9 cellular contexts compared by ENCODE assay signal in genomic region chr2:67260348-67261277, GRCh38.
DNase-seq lines count a peak whose midpoint lies in the region; ATAC-seq and TF ChIP-seq lines count a peak whose summit lies in the region.
"Had no signal": no experiment of that assay in that cellular context is flagged by ENCODE, and none has a peak within 500 bp of the region (broad histone marks: within the 10 kb centered on the region; RNA-seq: fewer than 3 reads in every experiment).

No MANE protein-coding gene starts in this region.

- H2AFZ ChIP-seq in PC-9: no peak overlapping the region; the same call in 1 of the 2 replicates

- H4K20me1 ChIP-seq in PC-9 (ENCODE audit: insufficient read depth): no peaks in the 10 kb centered on the region

- no peak for ATAC-seq in naive thymus-derived CD8-positive, alpha-beta T cell
- no peak for ATAC-seq in activated naive CD4-positive, alpha-beta T cell treated with anti-CD3 and anti-CD28 coated beads, Interleukin-2, amount 50 U/mL, for 72 hours
- no peak for ATAC-seq in GM19035 (IDR thresholded peaks at IDR 0.05; ENCODE audit: unreplicated experiment)

- TF ChIP-seq EP300 in esophagus muscularis mucosa (IDR thresholded peaks at IDR 0.05): peak; percentile 88

- H3K9me3 ChIP-seq in PC-9 (ENCODE audit: insufficient read depth, low read depth) (no peaks in the 10 kb centered on the region), esophagus muscularis mucosa (no peaks in the 10 kb centered on the region), muscle layer of colon (ENCODE audit: low read length) (no peaks in the 10 kb centered on the region)

- H3K4me3 Mint-ChIP-seq in naive thymus-derived CD8-positive, alpha-beta T cell: no peak overlapping the region

- H3K4me3 ChIP-seq in AG04449 (ENCODE audit: low read depth, low read length): peak overlapping the region; percentile 32
- no peak overlapping the region for H3K4me3 ChIP-seq in PC-9
- peak overlapping the region in 3 of 4 donors; percentile 18 to 44 (median 21) for H3K4me3 ChIP-seq in esophagus muscularis mucosa
- H3K4me3 ChIP-seq in muscle layer of colon (ENCODE audit: low read depth in 1 of 2, low read length in 2 of 2): peak overlapping the region in 1 of 2 donors; percentile 24

- peaks cover 30% of the 10 kb centered on the region for H3F3A ChIP-seq in PC-9 (ENCODE audit: insufficient read depth, low read depth)

- DNase-seq in AG04449 (ENCODE audit: low read depth, low spot score): peak; percentile 99
- no peak for DNase-seq in PC-9
- peak; percentile 97 for DNase-seq in esophagus muscularis mucosa (ENCODE audit: extremely low spot score)
- no peak for DNase-seq in naive thymus-derived CD8-positive, alpha-beta T cell
- DNase-seq in activated naive CD4-positive, alpha-beta T cell treated with anti-CD3 and anti-CD28 coated beads, Interleukin-2, amount 50 U/mL, for 72 hours (ENCODE audit: low spot score in 2 of 2): no peak
- DNase-seq in putamen (ENCODE audit: low spot score): no peak

- no peak overlapping the region for H3K27ac Mint-ChIP-seq in naive thymus-derived CD8-positive, alpha-beta T cell
- H3K27ac Mint-ChIP-seq in activated naive CD4-positive, alpha-beta T cell treated with anti-CD3 and anti-CD28 coated beads, Interleukin-2, amount 50 U/mL, for 72 hours: no peak overlapping the region

- CTCF ChIA-PET in AG04449 (lab: Yijun Ruan, JAX) (interaction anchor here (1.1 to 1.5 kb wide), 3 partner anchors 10 to 12 kb away, joined by 3 to 4 read pairs (median 4); no protein-coding TSS in a partner anchor), PC-9 (lab: Charles Lee) (no interaction called here)

- H3K36me3 ChIP-seq in PC-9 (ENCODE audit: low read depth) (no peaks in the 10 kb centered on the region), esophagus muscularis mucosa (no peaks in the 10 kb centered on the region), muscle layer of colon (ENCODE audit: insufficient read depth, low read length) (no peaks in the 10 kb centered on the region)

- no peaks in the 10 kb centered on the region; the same call in 1 of the 2 replicates for H3K9me2 ChIP-seq in PC-9 (ENCODE audit: insufficient read depth)

- POLR2A ChIA-PET in AG04449 (lab: Yijun Ruan, JAX): interaction anchor here (0.7 to 2.2 kb wide), 8 partner anchors 11 to 827 kb away, joined by 3 to 7 read pairs (median 4); partner anchors contain the start of genes ETAA1 and MEIS1
- POLR2A ChIA-PET in PC-9 (lab: Charles Lee; ENCODE audit: unreplicated experiment): interaction anchor here (0.5 to 0.6 kb wide), 2 partner anchors 602 to 925 kb away, joined by 3 to 4 read pairs; no protein-coding TSS in a partner anchor
- POLR2A ChIA-PET in naive thymus-derived CD8-positive, alpha-beta T cell (lab: Charles Lee): no interaction called here

- intact Hi-C loops in PC-9 (cut with micrococcal nuclease; ENCODE audit: unreplicated experiment) (loop anchor here (1.0 kb wide), 1 partner anchor 137 kb away; the partner anchor contains the start of gene ETAA1), esophagus muscularis mucosa (cut with DNase I) (loop anchor here (10.0 kb wide), 1 partner anchor 384 kb away; no protein-coding TSS in a partner anchor)

- H3K9me3 Mint-ChIP-seq in naive thymus-derived CD8-positive, alpha-beta T cell: peaks cover 0 to 4% (median 0%) of the 10 kb centered on the region in 9 donors
- H3K9me3 Mint-ChIP-seq in activated naive CD4-positive, alpha-beta T cell treated with anti-CD3 and anti-CD28 coated beads, Interleukin-2, amount 50 U/mL, for 72 hours: peaks cover 5 to 6% of the 10 kb centered on the region in 2 donors

- no peaks in the 10 kb centered on the region for H3K79me2 ChIP-seq in PC-9 (ENCODE audit: low read depth)

- BruUV-seq in PC-9 (replicated peaks; lab: Mats Ljungman, UMichigan): no TSS peak

- H3K4me2 ChIP-seq in PC-9: peak overlapping the region; percentile 27

- 23% methylated on average over 16 of the region's 16 CpGs for WGBS in esophagus muscularis mucosa

- peaks cover 0 to 5% (median 0%) of the 10 kb centered on the region in 5 donors for H3K27me3 Mint-ChIP-seq in naive thymus-derived CD8-positive, alpha-beta T cell

- TF ChIP-seq CTCF in AG04449 (IDR thresholded peaks at IDR 0.05; ENCODE audit: insufficient read depth, low read length, missing control alignments): no peak
- TF ChIP-seq CTCF in PC-9 (conservative IDR thresholded peaks at IDR 0.05): no peak
- no peak for TF ChIP-seq CTCF in esophagus muscularis mucosa (IDR thresholded peaks at IDR 0.05)

- H3K27me3 ChIP-seq in PC-9 (ENCODE audit: insufficient read depth, low read depth) (no peaks in the 10 kb centered on the region), esophagus muscularis mucosa (no peaks in the 10 kb centered on the region), muscle layer of colon (ENCODE audit: control insufficient read depth in 1 of 2, insufficient read depth in 2 of 2, low read length in 2 of 2) (no peaks in the 10 kb centered on the region)

- H3K4me1 ChIP-seq in PC-9 (replicated peaks; ENCODE audit: insufficient read depth) (peaks cover 41% of the 10 kb centered on the region), esophagus muscularis mucosa (peaks cover 0 to 29% (median 27%) of the 10 kb centered on the region in 4 donors), muscle layer of colon (ENCODE audit: insufficient read depth, low read length) (peaks cover 20% of the 10 kb centered on the region)

- no peaks in the 10 kb centered on the region for H3K4me1 Mint-ChIP-seq in naive thymus-derived CD8-positive, alpha-beta T cell

- no peak for TF ChIP-seq POLR2A in esophagus muscularis mucosa (IDR thresholded peaks at IDR 0.05; ENCODE audit: low read depth)

- peak overlapping the region; percentile 47 for H3K9ac ChIP-seq in muscle layer of colon (ENCODE audit: low read length)

- H3K27ac ChIP-seq in PC-9 (peak overlapping the region; percentile 63), esophagus muscularis mucosa (replicated peaks in 1 of 4) (peak overlapping the region; percentile 80 to 90 (median 87)), muscle layer of colon (ENCODE audit: low read depth, low read length) (peak overlapping the region; percentile 86)
- H3K27ac ChIP-seq: C4-2B had no signal

- H3K36me3 Mint-ChIP-seq in naive thymus-derived CD8-positive, alpha-beta T cell: no peaks in the 10 kb centered on the region
- H3K36me3 Mint-ChIP-seq in activated naive CD4-positive, alpha-beta T cell treated with anti-CD3 and anti-CD28 coated beads, Interleukin-2, amount 50 U/mL, for 72 hours: no peaks in the 10 kb centered on the region

Comparison
In these comparisons a context has a peak if more than half of its experiments do, and no peak if none do; other contexts are left out.
1. DNase-seq: peak in AG04449 (single experiment) and esophagus muscularis mucosa (single experiment); none in PC-9 (0 of 2), naive thymus-derived CD8-positive, alpha-beta T cell (0 of 10), activated naive CD4-positive, alpha-beta T cell treated with anti-CD3 and anti-CD28 coated beads, Interleukin-2, amount 50 U/mL, for 72 hours (0 of 2) and putamen (single experiment).
2. Peak in every context shown above with its lines, with median percentiles within 50 percentile points of each other: H3K27ac ChIP-seq.